ENCODE assay signal across 9 cellular contexts in genomic region chr12:104522985-104523719, GRCh38.
DNase-seq lines count a peak whose midpoint lies in the region; ATAC-seq and TF ChIP-seq lines count a peak whose summit lies in the region.
"Had no signal": no experiment of that assay in that cellular context is flagged by ENCODE, and none has a peak within 500 bp of the region (broad histone marks: within the 10 kb centered on the region; RNA-seq: fewer than 3 reads in every experiment).

No MANE protein-coding gene starts in this region.

- peak; percentile 37 to 38 for DNase-seq in AML-193 (lab: John Stamatoyannopoulos, UW)
- peak; percentile 25 for DNase-seq in SKM-1 treated with dmso at 0.1 percent for 144 hours (lab: John Stamatoyannopoulos, UW; ENCODE audit: unreplicated experiment)
- no peak for DNase-seq in hepatocyte (ENCODE audit: low spot score)
- DNase-seq in stimulated activated CD4-positive, alpha-beta T cell treated with anti-CD3 and anti-CD28 coated beads, Interleukin-1b, Interleukin-23, amount 100 ng/mL, for 48 hours, result no peak
- no peak for DNase-seq in OCI-M2 (lab: John Stamatoyannopoulos, UW; ENCODE audit: unreplicated experiment)
- no peak for DNase-seq in right cardiac atrium
- DNase-seq in esophagus muscularis mucosa (ENCODE audit: extremely low spot score), result no peak
- DNase-seq: activated CD4-positive, alpha-beta T cell treated with anti-CD3 and anti-CD28 coated beads for 4 hours had no signal

- no peaks in the 10 kb centered on the region for H4K20me1 ChIP-seq in hepatocyte (ENCODE audit: insufficient read depth, poor library complexity, severe bottlenecking)

- TF ChIP-seq EP300 in esophagus muscularis mucosa (IDR thresholded peaks at IDR 0.05), result no peak

- no peaks in the 10 kb centered on the region for H3K9me2 ChIP-seq in hepatocyte (replicated peaks; ENCODE audit: insufficient read depth)

- H2AFZ ChIP-seq in hepatocyte, result no peak overlapping the region

- no peaks in the 10 kb centered on the region for H3K27me3 ChIP-seq in hepatocyte
- no peaks in the 10 kb centered on the region for H3K27me3 ChIP-seq in right cardiac atrium (ENCODE audit: control insufficient read depth, insufficient read depth)
- H3K27me3 ChIP-seq in esophagus muscularis mucosa, result no peaks in the 10 kb centered on the region

- intact Hi-C loops in right cardiac atrium (cut with DNase I), result no loop called here
- intact Hi-C loops in esophagus muscularis mucosa (cut with DNase I), result no loop called here

- H3K4me1 ChIP-seq in hepatocyte (ENCODE audit: insufficient read depth) (peaks cover 5% of the 10 kb centered on the region), right cardiac atrium (ENCODE audit: control insufficient read depth, insufficient read depth, low read length) (peaks cover 20% of the 10 kb centered on the region), esophagus muscularis mucosa (peaks cover 4 to 17% (median 10%) of the 10 kb centered on the region in 4 donors)

- 83% methylated on average over 4 of the region's 4 CpGs for WGBS in hepatocyte (ENCODE audit: low lambda C conversion rate, missing lambda C conversion rate)
- WGBS in right cardiac atrium, result 58% methylated on average over 4 of the region's 4 CpGs
- 64% methylated on average over 4 of the region's 4 CpGs for WGBS in esophagus muscularis mucosa

- H3K4me3 ChIP-seq in hepatocyte (no peak overlapping the region), right cardiac atrium (ENCODE audit: low read length) (no peak overlapping the region), esophagus muscularis mucosa (no peak overlapping the region)

- TF ChIP-seq CTCF in hepatocyte (IDR thresholded peaks at IDR 0.05; ENCODE audit: poor library complexity) (no peak), esophagus muscularis mucosa (IDR thresholded peaks at IDR 0.05) (no peak)

- H3K36me3 ChIP-seq in hepatocyte (replicated peaks; ENCODE audit: insufficient read depth, low read depth) (no peaks in the 10 kb centered on the region), esophagus muscularis mucosa (no peaks in the 10 kb centered on the region)

- ATAC-seq in GM21786 (IDR thresholded peaks at IDR 0.05; ENCODE audit: unreplicated experiment) (peak; percentile 31), right cardiac atrium (no peak)

- no peak overlapping the region for H3K4me2 ChIP-seq in hepatocyte

- no peaks in the 10 kb centered on the region for H3K9me3 ChIP-seq in hepatocyte (ENCODE audit: low read depth)
- H3K9me3 ChIP-seq in right cardiac atrium (ENCODE audit: control insufficient read depth, low read length), result no peaks in the 10 kb centered on the region
- H3K9me3 ChIP-seq in esophagus muscularis mucosa, result no peaks in the 10 kb centered on the region

- peaks cover 5% of the 10 kb centered on the region for H3K79me2 ChIP-seq in hepatocyte

- no peak for TF ChIP-seq POLR2A in esophagus muscularis mucosa (IDR thresholded peaks at IDR 0.05; ENCODE audit: low read depth)

- peak overlapping the region; percentile 2 for H3K27ac ChIP-seq in hepatocyte
- no peak overlapping the region for H3K27ac ChIP-seq in right cardiac atrium (ENCODE audit: low read length)
- H3K27ac ChIP-seq in esophagus muscularis mucosa (replicated peaks in 1 of 4), result no peak overlapping the region

Comparison
In these comparisons a context has a peak if more than half of its experiments do, and no peak if none do; other contexts are left out.
1. DNase-seq: peak in AML-193 (2 of 2) and SKM-1 treated with dmso at 0.1 percent for 144 hours (single experiment); none in hepatocyte (single experiment), stimulated activated CD4-positive, alpha-beta T cell treated with anti-CD3 and anti-CD28 coated beads, Interleukin-1b, Interleukin-23, amount 100 ng/mL, for 48 hours (single experiment), OCI-M2 (single experiment), right cardiac atrium (0 of 3) and esophagus muscularis mucosa (single experiment).